29 cellular contexts compared by ENCODE assay signal in genomic region chr9:96644137-96644536, GRCh38. TPM values are rescaled to one million over a fixed set of nuclear protein-coding genes. Genes with fewer than 3 reads are reported as not detected.
A peak's percentile ranks its signal among the peaks of the same experiment; 100 is the strongest.
DNase-seq lines count a peak whose midpoint lies in the region; ATAC-seq and TF ChIP-seq lines count a peak whose summit lies in the region.
"Had no signal": no experiment of that assay in that cellular context is flagged by ENCODE, and none has a peak within 500 bp of the region (broad histone marks: within the 10 kb centered on the region; RNA-seq: fewer than 3 reads in every experiment).

No MANE protein-coding gene starts in this region.

- H4K20me1 ChIP-seq in MM.1S (ENCODE audit: insufficient read depth, low read length), result no peaks in the 10 kb centered on the region

- no peak overlapping the region for H3K27ac Mint-ChIP-seq in activated naive CD4-positive, alpha-beta T cell treated with anti-CD3 and anti-CD28 coated beads, Interleukin-2, amount 10 ng/mL, durations not matched to agents 7 days and 5 days
- H3K27ac Mint-ChIP-seq: activated CD4-positive, alpha-beta T cell treated with anti-CD3 and anti-CD28 coated beads, Interleukin-2, amount 10 ng/mL, durations not matched to agents 7 days and 5 days; activated naive CD8-positive, alpha-beta T cell treated with anti-CD3 and anti-CD28 coated beads, Interleukin-2, amount 50 U/mL, for 24 hours; activated T-cell treated with anti-CD3 and anti-CD28 coated beads, Interleukin-2, amount 50 U/mL, for 24 hours; CD4-positive, CD25-positive, alpha-beta regulatory T cell; dendritic cell treated with granulocyte-macrophage colony-stimulating factor and Interleukin-4, amounts not matched to agents 40 ng/mL and 50 ng/mL, for 4 days; endodermal cell; mesothelial cell of epicardium; natural killer cell treated with Interleukin-12 subunit alpha and Interleukin-12 subunit beta and Interleukin-15 and Interleukin-18, amount 100 ng/mL, for 72 hours; stimulated activated naive B cell treated with anti-CD40 and anti-IgM and Interleukin-4, amounts not matched to agents 10 μg/mL and 1 μg/mL and 100 μg/mL, for 72 hours had no signal

- no peaks in the 10 kb centered on the region for H3K9me2 ChIP-seq in MM.1S (replicated peaks; ENCODE audit: insufficient read depth, low read length)

- no peaks in the 10 kb centered on the region for H3K27me3 Mint-ChIP-seq in activated naive CD4-positive, alpha-beta T cell treated with anti-CD3 and anti-CD28 coated beads, Interleukin-2, amount 10 ng/mL, durations not matched to agents 7 days and 5 days
- H3K27me3 Mint-ChIP-seq: activated CD4-positive, alpha-beta T cell treated with anti-CD3 and anti-CD28 coated beads, Interleukin-2, amount 10 ng/mL, durations not matched to agents 7 days and 5 days; activated naive CD8-positive, alpha-beta T cell treated with anti-CD3 and anti-CD28 coated beads, Interleukin-2, amount 50 U/mL, for 24 hours; activated T-cell treated with anti-CD3 and anti-CD28 coated beads, Interleukin-2, amount 50 U/mL, for 24 hours; CD4-positive, CD25-positive, alpha-beta regulatory T cell; dendritic cell treated with granulocyte-macrophage colony-stimulating factor and Interleukin-4, amounts not matched to agents 40 ng/mL and 50 ng/mL, for 4 days; natural killer cell treated with Interleukin-12 subunit alpha and Interleukin-12 subunit beta and Interleukin-15 and Interleukin-18, amount 100 ng/mL, for 72 hours; stimulated activated naive B cell treated with anti-CD40 and anti-IgM and Interleukin-4, amounts not matched to agents 10 μg/mL and 1 μg/mL and 100 μg/mL, for 72 hours had no signal

- no peaks in the 10 kb centered on the region for H3K36me3 ChIP-seq in MM.1S (replicated peaks; ENCODE audit: insufficient read depth, low read length)

- H3K9me3 Mint-ChIP-seq in activated naive CD4-positive, alpha-beta T cell treated with anti-CD3 and anti-CD28 coated beads, Interleukin-2, amount 10 ng/mL, durations not matched to agents 7 days and 5 days, result no peaks in the 10 kb centered on the region
- H3K9me3 Mint-ChIP-seq: activated CD4-positive, alpha-beta T cell treated with anti-CD3 and anti-CD28 coated beads, Interleukin-2, amount 10 ng/mL, durations not matched to agents 7 days and 5 days; activated naive CD8-positive, alpha-beta T cell treated with anti-CD3 and anti-CD28 coated beads, Interleukin-2, amount 50 U/mL, for 24 hours; activated T-cell treated with anti-CD3 and anti-CD28 coated beads, Interleukin-2, amount 50 U/mL, for 24 hours; CD4-positive, CD25-positive, alpha-beta regulatory T cell; dendritic cell treated with granulocyte-macrophage colony-stimulating factor and Interleukin-4, amounts not matched to agents 40 ng/mL and 50 ng/mL, for 4 days; endodermal cell; mesothelial cell of epicardium; natural killer cell treated with Interleukin-12 subunit alpha and Interleukin-12 subunit beta and Interleukin-15 and Interleukin-18, amount 100 ng/mL, for 72 hours; stimulated activated naive B cell treated with anti-CD40 and anti-IgM and Interleukin-4, amounts not matched to agents 10 μg/mL and 1 μg/mL and 100 μg/mL, for 72 hours had no signal

- no peak overlapping the region for H3K27ac ChIP-seq in MM.1S (ENCODE audit: low read length)
- H3K27ac ChIP-seq: 22Rv1, KMS-11 had no signal

- no peaks in the 10 kb centered on the region for H3K79me2 ChIP-seq in MM.1S (ENCODE audit: low read length)

- H3K4me2 ChIP-seq in MM.1S (ENCODE audit: low read depth, low read length), result no peak overlapping the region
- H3K4me2 ChIP-seq: KMS-11 had no signal

- peaks cover 3% of the 10 kb centered on the region for H3K36me3 Mint-ChIP-seq in activated naive CD4-positive, alpha-beta T cell treated with anti-CD3 and anti-CD28 coated beads, Interleukin-2, amount 10 ng/mL, durations not matched to agents 7 days and 5 days

- no peaks in the 10 kb centered on the region for H3K9me3 ChIP-seq in MM.1S (replicated peaks; ENCODE audit: insufficient read depth, low read length)
- H3K9me3 ChIP-seq: HAP-1 had no signal

- H3K4me3 ChIP-seq in LNCaP clone FGC (ENCODE audit: low read depth, low read length) (no peak overlapping the region), MM.1S (ENCODE audit: low read length) (no peak overlapping the region)
- H3K4me3 ChIP-seq: HAP-1 had no signal

- no peak overlapping the region for H3K4me3 Mint-ChIP-seq in activated naive CD4-positive, alpha-beta T cell treated with anti-CD3 and anti-CD28 coated beads, Interleukin-2, amount 10 ng/mL, durations not matched to agents 7 days and 5 days
- H3K4me3 Mint-ChIP-seq: activated CD4-positive, alpha-beta T cell treated with anti-CD3 and anti-CD28 coated beads, Interleukin-2, amount 10 ng/mL, durations not matched to agents 7 days and 5 days; activated naive CD8-positive, alpha-beta T cell treated with anti-CD3 and anti-CD28 coated beads, Interleukin-2, amount 50 U/mL, for 24 hours; activated T-cell treated with anti-CD3 and anti-CD28 coated beads, Interleukin-2, amount 50 U/mL, for 24 hours; CD4-positive, CD25-positive, alpha-beta regulatory T cell; dendritic cell treated with granulocyte-macrophage colony-stimulating factor and Interleukin-4, amounts not matched to agents 40 ng/mL and 50 ng/mL, for 4 days; endodermal cell; mesothelial cell of epicardium; natural killer cell treated with Interleukin-12 subunit alpha and Interleukin-12 subunit beta and Interleukin-15 and Interleukin-18, amount 100 ng/mL, for 72 hours; stimulated activated naive B cell treated with anti-CD40 and anti-IgM and Interleukin-4, amounts not matched to agents 10 μg/mL and 1 μg/mL and 100 μg/mL, for 72 hours had no signal

- DNase-seq in DMS153 (lab: John Stamatoyannopoulos, UW) (peak; percentile 80), DMS153 treated with DMSO at 0.1 percent for 48 hours (lab: John Stamatoyannopoulos, UW; ENCODE audit: unreplicated experiment) (no peak), LNCaP clone FGC (ENCODE audit: low read depth) (peak; percentile 90), NCI-H345 treated with DMSO at 0.1 percent for 48 hours (lab: John Stamatoyannopoulos, UW; ENCODE audit: unreplicated experiment) (peak; percentile 48), left colon (no peak), MM.1S (no peak), NCI-H526 (lab: John Stamatoyannopoulos, UW) (no peak)
- no peak for DNase-seq in activated naive CD4-positive, alpha-beta T cell treated with anti-CD3 and anti-CD28 coated beads, Interleukin-2, amount 10 ng/mL, durations not matched to agents 7 days and 5 days
- DNase-seq: activated CD4-positive, alpha-beta T cell treated with anti-CD3 and anti-CD28 coated beads, Interleukin-2, amount 10 ng/mL, durations not matched to agents 7 days and 5 days; activated gamma-delta T cell; activated naive CD8-positive, alpha-beta T cell treated with anti-CD3 and anti-CD28 coated beads, Interleukin-2, amount 50 U/mL, for 24 hours; activated T-cell treated with anti-CD3 and anti-CD28 coated beads, Interleukin-2, amount 50 U/mL, for 24 hours; CD4-positive, CD25-positive, alpha-beta regulatory T cell; central memory CD4-positive, alpha-beta T cell; DMS79; endodermal cell; foreskin fibroblast; head of caudate nucleus; NK-92 treated with Interleukin-12 subunit alpha and Interleukin-12 subunit beta, amount 100 ng/mL, for 24 hours; SIG-M5; stimulated activated CD4-positive, alpha-beta T cell treated with anti-CD3 and anti-CD28 coated beads, Interleukin-15, amount 100 ng/mL, for 24 hours; stimulated activated naive B cell treated with anti-CD40 and anti-IgM and Interleukin-4, amounts not matched to agents 10 μg/mL and 1 μg/mL and 100 μg/mL, for 72 hours had no signal

- H3K27me3 ChIP-seq in MM.1S (replicated peaks; ENCODE audit: insufficient read depth, low read length), result no peaks in the 10 kb centered on the region

- no peak overlapping the region for H3K9ac ChIP-seq in MM.1S (ENCODE audit: low read length)
- H3K9ac ChIP-seq: KMS-11 had no signal

- peak; percentile 99 for ATAC-seq in left colon
- ATAC-seq: activated naive CD8-positive, alpha-beta T cell treated with anti-CD3 and anti-CD28 coated beads, Interleukin-2, amount 50 U/mL, for 24 hours; esophagus mucosa; natural killer cell treated with Interleukin-12 subunit alpha and Interleukin-12 subunit beta and Interleukin-15 and Interleukin-18, amount 100 ng/mL, for 72 hours; stimulated activated naive B cell treated with anti-CD40 and anti-IgM and Interleukin-4, amounts not matched to agents 10 μg/mL and 1 μg/mL and 100 μg/mL, for 72 hours had no signal

- TF ChIP-seq CTCF in LNCaP clone FGC (IDR thresholded peaks at IDR 0.05; ENCODE audit: control insufficient read depth, extremely low read depth, insufficient read depth) (no peak), MM.1S (IDR thresholded peaks at IDR 0.05; ENCODE audit: low read length) (no peak)

- no peaks in the 10 kb centered on the region for H3K4me1 ChIP-seq in MM.1S (ENCODE audit: low read length)
- H3K4me1 ChIP-seq: HAP-1 had no signal

- H3K4me1 Mint-ChIP-seq in activated naive CD4-positive, alpha-beta T cell treated with anti-CD3 and anti-CD28 coated beads, Interleukin-2, amount 10 ng/mL, durations not matched to agents 7 days and 5 days, result no peaks in the 10 kb centered on the region
- H3K4me1 Mint-ChIP-seq: activated CD4-positive, alpha-beta T cell treated with anti-CD3 and anti-CD28 coated beads, Interleukin-2, amount 10 ng/mL, durations not matched to agents 7 days and 5 days; CD4-positive, CD25-positive, alpha-beta regulatory T cell; endodermal cell; mesothelial cell of epicardium had no signal

- CTCF ChIA-PET in activated naive CD4-positive, alpha-beta T cell treated with anti-CD3 and anti-CD28 coated beads, Interleukin-2, amount 10 ng/mL, durations not matched to agents 7 days and 5 days (lab: Charles Lee), result no interaction called here

- no peaks in the 10 kb centered on the region for H3F3A ChIP-seq in MM.1S (ENCODE audit: insufficient read depth, low read length)

- H2AFZ ChIP-seq in MM.1S (ENCODE audit: low read length), result no peak overlapping the region

- intact Hi-C loops in left colon (cut with DNase I, micrococcal nuclease), result no loop called here

RNA-seq across cellular contexts. Expression of gene PRXL2C, which starts 11.0 kb away (rescaled TPM):
- total RNA-seq in left colon, result 1 to 10 TPM; 2.4 to 6.0 TPM

RNA-seq across cellular contexts. Expression of gene CDC14B, which starts 24.5 kb away (rescaled TPM):
- 10 to 100 TPM; 16.5 to 20.8 TPM for total RNA-seq in left colon

Comparison
In these comparisons a context has a peak if more than half of its experiments do, and no peak if none do; other contexts are left out.
1. DNase-seq: peak in DMS153 (single experiment), LNCaP clone FGC (single experiment) and NCI-H345 treated with DMSO at 0.1 percent for 48 hours (single experiment); none in DMS153 treated with DMSO at 0.1 percent for 48 hours (single experiment), left colon (0 of 2), activated naive CD4-positive, alpha-beta T cell treated with anti-CD3 and anti-CD28 coated beads, Interleukin-2, amount 10 ng/mL, durations not matched to agents 7 days and 5 days (single experiment), MM.1S (single experiment) and NCI-H526 (0 of 2).